ENCODE assay signal across 1 cellular context in genomic region chr7:5695709-5696345, GRCh38.
TF ChIP-seq lines count a peak whose summit lies in the region.

No MANE protein-coding gene starts in this region.

TF ChIP-seq in GM23338, 12 proteins besides CTCF, POLR2A, EP300 and RAD21 (continued from another document):
- TF ChIP-seq REST (IDR thresholded peaks at IDR 0.05; ENCODE audit: unreplicated experiment) = no peak
- no peak for TF ChIP-seq STAT1 (IDR thresholded peaks at IDR 0.05; ENCODE audit: unreplicated experiment)
- TF ChIP-seq JUNB (IDR thresholded peaks at IDR 0.05; ENCODE audit: unreplicated experiment) = no peak
- no peak for TF ChIP-seq NANOG (IDR thresholded peaks at IDR 0.05; ENCODE audit: borderline replicate concordance)
- no peak for TF ChIP-seq EZH2phosphoT487 (IDR thresholded peaks at IDR 0.05; ENCODE audit: unreplicated experiment)
- no peak for TF ChIP-seq EZH2 (IDR thresholded peaks at IDR 0.05; ENCODE audit: low read depth, unreplicated experiment)
- no peak for TF ChIP-seq ZNF462 (CRISPR knock-in tag; IDR thresholded peaks at IDR 0.05)
- TF ChIP-seq CREB1 (CRISPR knock-in tag; IDR thresholded peaks at IDR 0.05; ENCODE audit: low read depth) = no peak
- no peak for TF ChIP-seq POLR2AphosphoS5 (IDR thresholded peaks at IDR 0.05; ENCODE audit: low read depth)
TF ChIP-seq in GM23338: peak in this region for 0.
